14 cellular contexts compared by ENCODE assay signal in the genomic region with DNA sequence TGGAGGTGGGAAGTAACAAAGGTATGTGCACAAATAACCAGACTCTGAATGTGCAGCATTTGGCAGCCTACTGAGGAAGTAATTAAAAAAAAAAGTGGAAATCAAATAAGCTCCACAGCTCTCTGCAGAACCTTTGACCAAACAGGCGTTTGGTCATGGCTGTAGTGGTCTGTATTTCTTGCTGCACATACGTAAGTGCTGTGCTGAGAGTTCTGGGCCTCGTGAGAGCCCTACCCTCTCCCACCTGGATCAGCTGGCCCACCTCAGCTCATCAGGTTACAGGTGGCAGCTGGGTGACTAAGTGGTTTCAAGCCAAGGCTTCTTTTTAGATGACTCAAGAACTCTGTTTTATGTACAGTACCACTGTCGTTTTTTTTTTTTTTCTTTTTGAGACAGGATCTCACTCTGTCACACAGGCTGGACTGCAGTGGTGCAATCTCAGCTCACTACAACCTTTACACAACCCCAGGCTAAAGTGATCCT.
A peak's percentile ranks its signal among the peaks of the same experiment; 100 is the strongest.
DNase-seq lines count a peak whose midpoint lies in the region; TF ChIP-seq lines count a peak whose summit lies in the region.
"Had no signal": no experiment of that assay in that cellular context is flagged by ENCODE, and none has a peak within 500 bp of the region (broad histone marks: within the 10 kb centered on the region; RNA-seq: fewer than 3 reads in every experiment).

No MANE protein-coding gene starts in this region.

- intact Hi-C loops in MCF 10A (cut with micrococcal nuclease), result no loop called here
- intact Hi-C loops in head of caudate nucleus (cut with DNase I), result no loop called here

- H3K9me3 Mint-ChIP-seq in MCF 10A (ENCODE audit: unreplicated experiment) (no peaks in the 10 kb centered on the region), type B pancreatic cell (peaks cover 5% of the 10 kb centered on the region)

- no peaks in the 10 kb centered on the region for H3K27me3 Mint-ChIP-seq in MCF 10A (ENCODE audit: insufficient read depth, unreplicated experiment)
- no peaks in the 10 kb centered on the region for H3K27me3 Mint-ChIP-seq in type B pancreatic cell

- H3K4me1 Mint-ChIP-seq in MCF 10A (ENCODE audit: insufficient read depth, unreplicated experiment), result no peaks in the 10 kb centered on the region
- peaks cover 7% of the 10 kb centered on the region for H3K4me1 Mint-ChIP-seq in type B pancreatic cell (ENCODE audit: unreplicated experiment)

- no peak overlapping the region for H3K27ac Mint-ChIP-seq in MCF 10A (ENCODE audit: low read depth, unreplicated experiment)
- peak overlapping the region; percentile 32 for H3K27ac Mint-ChIP-seq in type B pancreatic cell
- H3K27ac Mint-ChIP-seq: naive B cell had no signal

- TF ChIP-seq CTCF in MCF 10A (IDR thresholded peaks at IDR 0.05; ENCODE audit: unreplicated experiment) (no peak), type B pancreatic cell (conservative IDR thresholded peaks at IDR 0.05) (no peak)

- DNase-seq in T47D (ENCODE audit: low read depth in 1 of 2, low spot score in 1 of 2) (peak; percentile 28), MCF 10A (ENCODE audit: unreplicated experiment) (no peak), NCI-H69 (lab: John Stamatoyannopoulos, UW) (peak; percentile 27), epithelial cell of prostate (ENCODE audit: low read depth, low spot score) (peak; percentile 81), type B pancreatic cell (ENCODE audit: extremely low spot score, unreplicated experiment) (no peak), nucleus accumbens (lab: John Stamatoyannopoulos, UW) (no peak), head of caudate nucleus (no peak), GM03348 (ENCODE audit: low spot score) (no peak)
- DNase-seq: activated CD8-positive, alpha-beta memory T cell treated with anti-CD3 and anti-CD28 coated beads, Interleukin-2, amount 50 U/mL, for 48 hours; esophagus squamous epithelium; left cardiac atrium; naive B cell; testis had no signal

- POLR2A ChIA-PET in MCF 10A (lab: Yijun Ruan, JAX), result no interaction called here

- CTCF ChIA-PET in MCF 10A (lab: Yijun Ruan, JAX), result no interaction called here

- H3K36me3 Mint-ChIP-seq in MCF 10A (ENCODE audit: insufficient read depth, unreplicated experiment) (no peaks in the 10 kb centered on the region), type B pancreatic cell (no peaks in the 10 kb centered on the region)
- H3K36me3 Mint-ChIP-seq: naive B cell had no signal

- H3K27ac ChIP-seq in epithelial cell of prostate, result peak overlapping the region; percentile 68
- H3K27ac ChIP-seq: C4-2B, testis had no signal

- no peak overlapping the region for H3K4me3 Mint-ChIP-seq in MCF 10A (ENCODE audit: unreplicated experiment)
- no peak overlapping the region for H3K4me3 Mint-ChIP-seq in type B pancreatic cell
- H3K4me3 Mint-ChIP-seq: naive B cell had no signal

- BruUV-seq in MCF 10A (replicated peaks; lab: Mats Ljungman, UMichigan), result no TSS peak

- in situ Hi-C loops in T47D (cut with HindIII; ENCODE audit: low pct_unique_long_range_greater_than_20kb, low sequenced_read_pairs), result no loop called here

Comparison
In these comparisons a context has a peak if more than half of its experiments do, and no peak if none do; other contexts are left out.
1. DNase-seq: peak in T47D (2 of 2), NCI-H69 (single experiment) and epithelial cell of prostate (single experiment); none in MCF 10A (single experiment), type B pancreatic cell (single experiment), nucleus accumbens (0 of 56), head of caudate nucleus (0 of 42) and GM03348 (single experiment).